Comparison of ENCODE assay signal across 21 cellular contexts in genomic region chr22:46732513-46732912, GRCh38. TPM values are rescaled to one million over a fixed set of nuclear protein-coding genes. Genes with fewer than 3 reads are reported as not detected.
A peak's percentile ranks its signal among the peaks of the same experiment; 100 is the strongest.
DNase-seq lines count a peak whose midpoint lies in the region; ATAC-seq and TF ChIP-seq lines count a peak whose summit lies in the region.
"Had no signal": no experiment of that assay in that cellular context is flagged by ENCODE, and none has a peak within 500 bp of the region (broad histone marks: within the 10 kb centered on the region; RNA-seq: fewer than 3 reads in every experiment).

No MANE protein-coding gene starts in this region.

- H3K4me1 Mint-ChIP-seq in activated T-cell treated with anti-CD3 and anti-CD28 coated beads, Interleukin-2, amount 50 U/mL, for 4 hours (ENCODE audit: low read depth) = peaks cover 70% of the 10 kb centered on the region
- H3K4me1 Mint-ChIP-seq in neural crest cell = peaks cover 34% of the 10 kb centered on the region

- H3K4me1 ChIP-seq in effector memory CD4-positive, alpha-beta T cell (ENCODE audit: control insufficient read depth, insufficient read depth, low read length, poor library complexity, severe bottlenecking) = peaks cover 59% of the 10 kb centered on the region

- H3K9me3 ChIP-seq in effector memory CD4-positive, alpha-beta T cell (ENCODE audit: control insufficient read depth, low read length) = no peaks in the 10 kb centered on the region
- H3K9me3 ChIP-seq: A549, body of pancreas, MG63, testis had no signal

- no peak for TF ChIP-seq CTCF in neural crest cell (conservative IDR thresholded peaks at IDR 0.05)

- H3K27me3 ChIP-seq in H7 (ENCODE audit: control insufficient read depth, insufficient read depth, low read length) = no peaks in the 10 kb centered on the region
- H3K27me3 ChIP-seq in effector memory CD4-positive, alpha-beta T cell (replicated peaks; ENCODE audit: control insufficient read depth, insufficient read depth, low read length, poor library complexity, severe bottlenecking) = no peaks in the 10 kb centered on the region
- H3K27me3 ChIP-seq: body of pancreas, MG63, testis had no signal

- H3K36me3 Mint-ChIP-seq in activated T-cell treated with anti-CD3 and anti-CD28 coated beads, Interleukin-2, amount 50 U/mL, for 4 hours (ENCODE audit: insufficient read depth) = peaks cover 3% of the 10 kb centered on the region
- H3K36me3 Mint-ChIP-seq in neural crest cell (ENCODE audit: low read depth) = no peaks in the 10 kb centered on the region

- DNase-seq in activated T-cell treated with anti-CD3 and anti-CD28 coated beads, Interleukin-2, amount 50 U/mL, for 4 hours = no peak
- DNase-seq in activated T-cell treated with anti-CD3 and anti-CD28 coated beads, Interleukin-2, amount 50 U/mL, for 48 hours = no peak
- DNase-seq in H7 (peak; percentile 32), neural crest cell (ENCODE audit: low read depth, low spot score) (no peak), AG08395 (ENCODE audit: low spot score) (no peak)
- no peak for DNase-seq in effector memory CD4-positive, alpha-beta T cell
- DNase-seq: activated CD4-positive, alpha-beta T cell treated with anti-CD3 and anti-CD28 coated beads, Interleukin-2, amount 50 U/mL, for 48 hours; body of pancreas; C1 segment of cervical spinal cord; GF-D8; MG63; NCI-H187; stimulated activated CD4-positive, alpha-beta T cell treated with anti-CD3 and anti-CD28 coated beads, Interleukin-15, amount 100 ng/mL, for 24 hours; T-helper 1 cell; testis had no signal

- no peaks in the 10 kb centered on the region for H3K9me3 Mint-ChIP-seq in activated T-cell treated with anti-CD3 and anti-CD28 coated beads, Interleukin-2, amount 50 U/mL, for 4 hours
- no peaks in the 10 kb centered on the region for H3K9me3 Mint-ChIP-seq in neural crest cell
- H3K9me3 Mint-ChIP-seq: activated T-helper 1 cell treated with anti-CD3 and anti-CD28 coated beads, Interleukin-12 subunit alpha, Interleukin-12 subunit beta, Interleukin-2, Interleukin-4 antibody, amounts not matched to agents 30 ng/mL and 10 ng/mL and 1 ng/mL, durations not matched to agents 14 hours and 24 hours and 36 hours had no signal

- H3K27me3 Mint-ChIP-seq in activated T-cell treated with anti-CD3 and anti-CD28 coated beads, Interleukin-2, amount 50 U/mL, for 4 hours (ENCODE audit: low read depth) = no peaks in the 10 kb centered on the region
- no peaks in the 10 kb centered on the region for H3K27me3 Mint-ChIP-seq in neural crest cell (ENCODE audit: low read depth)

- ATAC-seq in activated T-cell treated with anti-CD3 and anti-CD28 coated beads, Interleukin-2, amount 50 U/mL, for 4 hours = no peak
- ATAC-seq in HG03045 (IDR thresholded peaks at IDR 0.05; ENCODE audit: unreplicated experiment) (no peak), HG02970 (IDR thresholded peaks at IDR 0.05; ENCODE audit: low FRiP score, unreplicated experiment) (no peak)
- ATAC-seq: A549, body of pancreas, sciatic nerve had no signal

- no peak overlapping the region for H3K4me3 ChIP-seq in H7 (ENCODE audit: insufficient read depth, low read depth, low read length)
- H3K4me3 ChIP-seq in effector memory CD4-positive, alpha-beta T cell (ENCODE audit: insufficient read depth, low read depth, low read length, poor library complexity, severe bottlenecking) = no peak overlapping the region
- H3K4me3 ChIP-seq: A549, body of pancreas, lung, MG63, testis had no signal

- no peak overlapping the region for H3K27ac Mint-ChIP-seq in neural crest cell (ENCODE audit: unreplicated experiment)

- H3K27ac ChIP-seq in effector memory CD4-positive, alpha-beta T cell (ENCODE audit: insufficient read depth, low read length, poor library complexity, severe bottlenecking) = peak overlapping the region; percentile 36
- H3K27ac ChIP-seq: A549, testis had no signal

- H3K4me3 Mint-ChIP-seq in activated T-cell treated with anti-CD3 and anti-CD28 coated beads, Interleukin-2, amount 50 U/mL, for 4 hours = peak overlapping the region; percentile 19
- peak overlapping the region; percentile 34 for H3K4me3 Mint-ChIP-seq in neural crest cell
- H3K4me3 Mint-ChIP-seq: activated T-helper 1 cell treated with anti-CD3 and anti-CD28 coated beads, Interleukin-12 subunit alpha, Interleukin-12 subunit beta, Interleukin-2, Interleukin-4 antibody, amounts not matched to agents 30 ng/mL and 10 ng/mL and 1 ng/mL, durations not matched to agents 14 hours and 24 hours and 36 hours had no signal

- peaks cover 3% of the 10 kb centered on the region; the same call in 1 of the 2 replicates for H3K36me3 ChIP-seq in H7 (replicated peaks; ENCODE audit: control insufficient read depth, insufficient read depth, low read length)
- peaks cover 24% of the 10 kb centered on the region for H3K36me3 ChIP-seq in effector memory CD4-positive, alpha-beta T cell (ENCODE audit: control insufficient read depth, insufficient read depth, low read length)
- H3K36me3 ChIP-seq: MG63 had no signal

RNA-seq across cellular contexts. Expression of gene CERK, which starts 5.5 kb away (rescaled TPM):
- total RNA-seq in activated T-cell treated with anti-CD3 and anti-CD28 coated beads, Interleukin-2, amount 50 U/mL, for 4 hours = 10 to 100 TPM; 41.4 to 47.3 (median 44.9) TPM
- 54.8 and 57.2 TPM in 2 replicates for total RNA-seq in H7 (2014; rRNA removed; shearing (Covaris generic))
- total RNA-seq in neural crest cell = 98.7 and 102 TPM in 2 replicates

RNA-seq across cellular contexts. Expression of gene TBC1D22A, which starts 29.9 kb away (rescaled TPM):
- 10 to 100 TPM; 29.8 to 31.1 (median 29.9) TPM for total RNA-seq in activated T-cell treated with anti-CD3 and anti-CD28 coated beads, Interleukin-2, amount 50 U/mL, for 4 hours
- total RNA-seq in H7 (2014; rRNA removed; shearing (Covaris generic)) = 8.2 and 9.7 TPM in 2 replicates
- 14.3 and 15.5 TPM in 2 replicates for total RNA-seq in neural crest cell
